ENCODE assay signal across 8 cellular contexts in the genomic region with DNA sequence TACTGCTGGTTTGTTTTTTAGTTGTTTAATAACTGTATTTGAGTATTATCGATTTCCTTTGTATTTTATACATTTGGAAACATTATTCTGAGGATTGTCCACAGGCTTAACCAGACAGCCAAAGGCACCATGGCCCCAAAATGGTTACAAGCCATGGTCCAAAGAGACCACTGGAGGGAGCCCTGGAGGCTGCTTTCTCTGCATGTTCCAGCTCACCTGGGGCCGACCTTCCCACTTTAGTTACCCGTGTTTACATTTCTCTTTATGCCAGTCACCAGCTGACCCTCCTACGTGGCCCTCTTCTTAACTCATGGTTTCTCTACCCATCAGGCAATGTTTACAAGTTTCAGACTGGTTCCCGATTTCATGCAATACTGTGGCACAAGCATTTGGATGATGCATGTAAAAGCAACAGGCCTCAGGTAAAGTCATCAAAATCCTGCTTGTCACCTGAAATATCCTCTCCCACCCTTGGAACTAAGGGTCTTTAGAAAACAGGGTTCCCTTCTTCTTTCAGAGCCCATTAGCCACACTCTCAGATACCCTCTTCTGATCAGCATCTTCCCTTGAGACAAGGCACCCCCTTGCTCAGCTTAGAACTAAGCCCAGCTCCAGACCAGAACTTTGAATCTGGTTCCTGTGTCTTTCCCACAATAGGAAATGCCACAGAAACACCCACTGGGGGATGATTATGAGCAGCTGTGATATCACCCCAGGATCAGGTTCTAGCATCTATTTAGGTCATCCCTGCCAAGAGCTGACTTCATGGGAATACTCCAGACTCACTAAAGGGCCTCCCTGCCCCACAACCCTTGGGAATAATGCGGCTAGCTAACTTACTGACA. TPM values are rescaled to one million over a fixed set of nuclear protein-coding genes. Genes with fewer than 3 reads are reported as not detected.
A peak's percentile ranks its signal among the peaks of the same experiment; 100 is the strongest.
DNase-seq lines count a peak whose midpoint lies in the region; ATAC-seq and TF ChIP-seq lines count a peak whose summit lies in the region.

No MANE protein-coding gene starts in this region.

- no peak overlapping the region for H3K4me3 Mint-ChIP-seq in activated CD8-positive, alpha-beta T cell treated with anti-CD3 and anti-CD28 coated beads, Interleukin-2, amount 10 ng/mL, durations not matched to agents 7 days and 5 days
- no peak overlapping the region for H3K4me3 Mint-ChIP-seq in endothelial cell (ENCODE audit: unreplicated experiment)
- no peak overlapping the region for H3K4me3 Mint-ChIP-seq in naive thymus-derived CD4-positive, alpha-beta T cell

- WGBS in suprapubic skin, result 37% methylated on average over 6 of the region's 6 CpGs

- no peak for TF ChIP-seq EP300 in suprapubic skin (IDR thresholded peaks at IDR 0.05)

- intact Hi-C loops in naive thymus-derived CD4-positive, alpha-beta T cell (cut with micrococcal nuclease), result loop anchor here (1.0 to 2.0 kb wide), 8 partner anchors 31 to 707 kb away; partner anchors contain the start of genes LRSAM1 (in 2 of the 2), RPL12 (in 2 of the 2) and ZNF79 (in 1 of the 2)

- DNase-seq in AG20443 (ENCODE audit: low spot score) (peak; percentile 73), GM20000 (ENCODE audit: low spot score) (peak; percentile 77), NCI-H510A (lab: John Stamatoyannopoulos, UW) (peak; percentile 70), endothelial cell (ENCODE audit: low spot score) (peak; percentile 74), suprapubic skin (ENCODE audit: low spot score in 2 of 2) (peak in 1 of 2 donors; percentile 61)
- DNase-seq in activated CD8-positive, alpha-beta T cell treated with anti-CD3 and anti-CD28 coated beads, Interleukin-2, amount 10 ng/mL, durations not matched to agents 7 days and 5 days, result peak; percentile 76
- DNase-seq in naive thymus-derived CD4-positive, alpha-beta T cell, result peak in 8 of 9 donors; percentile 37 to 62 (median 48)

- peaks cover 4% of the 10 kb centered on the region for H3K27me3 Mint-ChIP-seq in activated CD8-positive, alpha-beta T cell treated with anti-CD3 and anti-CD28 coated beads, Interleukin-2, amount 10 ng/mL, durations not matched to agents 7 days and 5 days (ENCODE audit: low read depth)
- peaks cover 11% of the 10 kb centered on the region for H3K27me3 Mint-ChIP-seq in endothelial cell (ENCODE audit: unreplicated experiment)
- peaks cover 0 to 16% (median 4%) of the 10 kb centered on the region in 5 donors for H3K27me3 Mint-ChIP-seq in naive thymus-derived CD4-positive, alpha-beta T cell

- no peak overlapping the region for H3K4me3 ChIP-seq in naive thymus-derived CD4-positive, alpha-beta T cell (ENCODE audit: low read length)
- H3K4me3 ChIP-seq in suprapubic skin, result no peak overlapping the region

- peak; percentile 75 for ATAC-seq in activated CD8-positive, alpha-beta T cell treated with anti-CD3 and anti-CD28 coated beads, Interleukin-2, amount 10 ng/mL, durations not matched to agents 7 days and 5 days
- ATAC-seq in naive thymus-derived CD4-positive, alpha-beta T cell, result peak; percentile 84
- ATAC-seq in HG02588 (IDR thresholded peaks at IDR 0.05; ENCODE audit: unreplicated experiment), result no peak

- no peak for TF ChIP-seq POLR2A in suprapubic skin (IDR thresholded peaks at IDR 0.05)

- POLR2A ChIA-PET in activated CD8-positive, alpha-beta T cell treated with anti-CD3 and anti-CD28 coated beads, Interleukin-2, amount 10 ng/mL, durations not matched to agents 7 days and 5 days (lab: Charles Lee), result interaction anchor here (0.7 to 1.7 kb wide), 3 partner anchors 10 to 236 kb away, joined by 3 to 7 read pairs (median 3); partner anchors contain the start of gene RPL12
- POLR2A ChIA-PET in naive thymus-derived CD4-positive, alpha-beta T cell (lab: Charles Lee), result interaction anchor here (1.1 to 1.7 kb wide), 2 partner anchors 10 to 236 kb away, joined by 4 to 9 read pairs; partner anchors contain the start of genes LRSAM1 and RPL12

- no peak overlapping the region for H3K27ac Mint-ChIP-seq in activated CD8-positive, alpha-beta T cell treated with anti-CD3 and anti-CD28 coated beads, Interleukin-2, amount 10 ng/mL, durations not matched to agents 7 days and 5 days
- H3K27ac Mint-ChIP-seq in endothelial cell (ENCODE audit: unreplicated experiment), result no peak overlapping the region
- H3K27ac Mint-ChIP-seq in naive thymus-derived CD4-positive, alpha-beta T cell, result no peak overlapping the region

- H3K9me3 Mint-ChIP-seq in activated CD8-positive, alpha-beta T cell treated with anti-CD3 and anti-CD28 coated beads, Interleukin-2, amount 10 ng/mL, durations not matched to agents 7 days and 5 days (ENCODE audit: insufficient read depth), result no peaks in the 10 kb centered on the region
- no peaks in the 10 kb centered on the region for H3K9me3 Mint-ChIP-seq in endothelial cell (ENCODE audit: unreplicated experiment)
- H3K9me3 Mint-ChIP-seq in naive thymus-derived CD4-positive, alpha-beta T cell, result no peaks in the 10 kb centered on the region

- H3K9me3 ChIP-seq in naive thymus-derived CD4-positive, alpha-beta T cell (ENCODE audit: control insufficient read depth in 2 of 3, low read length in 3 of 3), result no peaks in the 10 kb centered on the region
- H3K9me3 ChIP-seq in suprapubic skin, result no peaks in the 10 kb centered on the region

- H3K4me1 ChIP-seq in naive thymus-derived CD4-positive, alpha-beta T cell (ENCODE audit: control insufficient read depth in 2 of 2, insufficient read depth in 2 of 2, low read length in 2 of 2), result no peaks in the 10 kb centered on the region
- H3K4me1 ChIP-seq in suprapubic skin, result peaks cover 15% of the 10 kb centered on the region

- TF ChIP-seq CTCF in GM20000 (IDR thresholded peaks at IDR 0.05; ENCODE audit: extremely low read depth, missing control alignments) (peak; percentile 73), endothelial cell (IDR thresholded peaks at IDR 0.05; ENCODE audit: unreplicated experiment) (peak; percentile 64), suprapubic skin (IDR thresholded peaks at IDR 0.05) (peak; percentile 27 to 67)

- no peaks in the 10 kb centered on the region for H3K36me3 ChIP-seq in naive thymus-derived CD4-positive, alpha-beta T cell (ENCODE audit: control insufficient read depth in 2 of 3, insufficient read depth in 3 of 3, low read length in 3 of 3)
- no peaks in the 10 kb centered on the region for H3K36me3 ChIP-seq in suprapubic skin

- H3K27ac ChIP-seq in naive thymus-derived CD4-positive, alpha-beta T cell (ENCODE audit: low read depth, low read length), result no peak overlapping the region
- no peak overlapping the region for H3K27ac ChIP-seq in suprapubic skin

- no peaks in the 10 kb centered on the region for H3K27me3 ChIP-seq in naive thymus-derived CD4-positive, alpha-beta T cell (ENCODE audit: control insufficient read depth in 2 of 2, insufficient read depth in 2 of 2, low read length in 2 of 2)
- no peaks in the 10 kb centered on the region for H3K27me3 ChIP-seq in suprapubic skin

- no peaks in the 10 kb centered on the region for H3K4me1 Mint-ChIP-seq in activated CD8-positive, alpha-beta T cell treated with anti-CD3 and anti-CD28 coated beads, Interleukin-2, amount 10 ng/mL, durations not matched to agents 7 days and 5 days (ENCODE audit: low read depth)
- no peaks in the 10 kb centered on the region for H3K4me1 Mint-ChIP-seq in endothelial cell (ENCODE audit: unreplicated experiment)
- peaks cover 0 to 5% (median 0%) of the 10 kb centered on the region in 7 donors for H3K4me1 Mint-ChIP-seq in naive thymus-derived CD4-positive, alpha-beta T cell

- H3K36me3 Mint-ChIP-seq in activated CD8-positive, alpha-beta T cell treated with anti-CD3 and anti-CD28 coated beads, Interleukin-2, amount 10 ng/mL, durations not matched to agents 7 days and 5 days (ENCODE audit: low read depth), result no peaks in the 10 kb centered on the region
- H3K36me3 Mint-ChIP-seq in endothelial cell (ENCODE audit: low read depth, unreplicated experiment), result no peaks in the 10 kb centered on the region
- H3K36me3 Mint-ChIP-seq in naive thymus-derived CD4-positive, alpha-beta T cell, result no peaks in the 10 kb centered on the region

- CTCF ChIA-PET in activated CD8-positive, alpha-beta T cell treated with anti-CD3 and anti-CD28 coated beads, Interleukin-2, amount 10 ng/mL, durations not matched to agents 7 days and 5 days (lab: Charles Lee), result interaction anchor here (0.7 to 3.8 kb wide), 29 partner anchors 9 to 521 kb away, joined by 3 to 29 read pairs (median 4); partner anchors contain the start of genes GARNL3, LRSAM1, RPL12 and SLC2A8
- CTCF ChIA-PET in naive thymus-derived CD4-positive, alpha-beta T cell (lab: Charles Lee), result interaction anchor here (0.6 to 2.4 kb wide), 13 partner anchors 10 to 706 kb away, joined by 3 to 8 read pairs (median 3); partner anchors contain the start of genes SLC2A8 and ZNF79

RNA-seq across cellular contexts. Expression of gene GARNL3, which starts 49.9 kb away (rescaled TPM):
- total RNA-seq in activated CD8-positive, alpha-beta T cell treated with anti-CD3 and anti-CD28 coated beads, Interleukin-2, amount 10 ng/mL, durations not matched to agents 7 days and 5 days, result 1 to 10 TPM; 1.3 to 1.9 TPM
- total RNA-seq in endothelial cell (ENCODE audit: unreplicated experiment) (3.3 TPM), suprapubic skin (10 to 100 TPM; 12.5 to 23.3 (median 18.4) TPM)
- total RNA-seq in naive thymus-derived CD4-positive, alpha-beta T cell, result 1 to 10 TPM in 4 of 5 experiments, under 1 TPM in 1; 0.85 to 4.1 (median 2.8) TPM
- 1 to 10 TPM in 1 of 2 donors, not detected in 1; 2.1 TPM for polyA plus RNA-seq in naive thymus-derived CD4-positive, alpha-beta T cell
